ENCODE assay signal across 9 cellular contexts in the genomic region with DNA sequence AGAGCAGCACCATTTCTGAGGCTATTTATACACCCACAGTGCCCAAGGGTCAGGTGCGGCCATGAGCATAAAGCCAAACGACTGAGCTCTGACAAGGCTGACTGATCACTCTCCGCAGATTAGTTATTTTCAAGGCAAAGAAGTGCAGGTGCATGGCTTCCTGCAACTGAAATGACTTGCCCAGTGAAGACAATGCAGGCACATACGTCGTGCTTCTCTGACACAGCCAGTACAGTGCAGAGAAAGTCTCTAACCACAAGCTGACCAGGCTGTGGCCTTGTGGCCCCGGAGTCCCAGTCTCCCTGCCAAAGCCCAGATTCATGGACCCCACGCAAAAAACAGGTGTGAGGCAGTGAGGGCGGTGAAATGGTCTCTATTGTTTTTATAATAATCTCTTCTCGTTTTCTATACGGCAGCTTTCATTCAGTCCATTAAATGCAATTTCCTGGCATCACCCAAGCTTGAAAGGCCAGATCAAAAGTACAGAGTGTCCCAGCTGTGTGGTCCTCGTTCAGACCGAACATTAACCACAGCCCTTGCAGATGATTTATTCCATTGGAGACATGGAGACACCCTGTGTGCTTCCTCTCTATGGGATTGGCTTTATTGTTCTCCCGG.
DNase-seq lines count a peak whose midpoint lies in the region; ATAC-seq, FAIRE-seq and TF ChIP-seq lines count a peak whose summit lies in the region.
"Had no signal": no experiment of that assay in that cellular context is flagged by ENCODE, and none has a peak within 500 bp of the region (broad histone marks: within the 10 kb centered on the region; RNA-seq: fewer than 3 reads in every experiment).

No MANE protein-coding gene starts in this region.

- H3K4me3 ChIP-seq in OCI-LY1 (ENCODE audit: low read depth, low read length, poor library complexity, severe bottlenecking) (peak overlapping the region; percentile 39), SK-N-SH (ENCODE audit: low read depth in 2 of 2, low read length in 1 of 2) (no peak overlapping the region), mammary epithelial cell (replicated peaks in 1 of 3; ENCODE audit: insufficient read depth in 1 of 3, low read depth in 2 of 3, low read length in 3 of 3) (no peak overlapping the region)

- in situ Hi-C loops in ACHN (cut with HindIII; ENCODE audit: low pct_ligation_motif_present, low pct_unique_long_range_greater_than_20kb, low sequenced_read_pairs) (no loop called here), mammary epithelial cell (cut with MboI; ENCODE audit: low sequenced_read_pairs in 2 of 2) (no loop called here)

- no peaks in the 10 kb centered on the region for H3K27me3 ChIP-seq in OCI-LY1 (ENCODE audit: insufficient read depth, low read length)
- no peaks in the 10 kb centered on the region for H3K27me3 ChIP-seq in SK-N-SH (ENCODE audit: insufficient read depth)
- no peaks in the 10 kb centered on the region for H3K27me3 ChIP-seq in mammary epithelial cell (ENCODE audit: insufficient read depth, low read length)

- peak overlapping the region; percentile 62 for H3K9ac ChIP-seq in OCI-LY1 (ENCODE audit: low read length)
- H3K9ac ChIP-seq in SK-N-SH, result no peak overlapping the region
- H3K9ac ChIP-seq in mammary epithelial cell (ENCODE audit: insufficient read depth, low read length), result no peak overlapping the region

- no peak for TF ChIP-seq EP300 in SK-N-SH (IDR thresholded peaks at IDR 0.05; ENCODE audit: borderline replicate concordance in 1 of 2, low read depth in 1 of 2, low read length in 1 of 2)

- H3F3A ChIP-seq in OCI-LY1 (ENCODE audit: insufficient read depth, low read length) (peaks cover 5% of the 10 kb centered on the region; the same call in 1 of the 2 replicates), SK-N-SH (replicated peaks; ENCODE audit: insufficient read depth) (no peaks in the 10 kb centered on the region)

- dilution Hi-C loops in mammary epithelial cell (cut with HindIII; ENCODE audit: low sequenced_read_pairs), result no loop called here

- H3K36me3 ChIP-seq in OCI-LY1 (ENCODE audit: insufficient read depth, low read length) (no peaks in the 10 kb centered on the region), SK-N-SH (replicated peaks in 1 of 2; ENCODE audit: control insufficient read depth in 1 of 2, insufficient read depth in 2 of 2, low read length in 1 of 2) (peaks cover 0 to 3% of the 10 kb centered on the region in 2 experiments), mammary epithelial cell (ENCODE audit: insufficient read depth, low read length) (no peaks in the 10 kb centered on the region)

- H3K4me1 ChIP-seq in OCI-LY1 (ENCODE audit: insufficient read depth, low read length, severe bottlenecking) (peaks cover 100% of the 10 kb centered on the region), SK-N-SH (ENCODE audit: control insufficient read depth in 1 of 2, insufficient read depth in 2 of 2, low read depth in 1 of 2, low read length in 1 of 2) (no peaks in the 10 kb centered on the region; a peak in 1 of 4 replicates), mammary epithelial cell (ENCODE audit: insufficient read depth, low read length) (no peaks in the 10 kb centered on the region)

- BruUV-seq in mammary epithelial cell (replicated peaks; lab: Mats Ljungman, UMichigan), result no TSS peak

- no peak overlapping the region for H3K4me3 Mint-ChIP-seq in activated CD4-positive, alpha-beta memory T cell treated with anti-CD3 and anti-CD28 coated beads, Interleukin-2, amount 10 ng/mL, durations not matched to agents 7 days and 5 days

- H2AFZ ChIP-seq in OCI-LY1 (ENCODE audit: low read length) (no peak overlapping the region), SK-N-SH (ENCODE audit: low read depth) (no peak overlapping the region), mammary epithelial cell (ENCODE audit: low read depth, low read length) (no peak overlapping the region)

- H3K79me2 ChIP-seq in OCI-LY1 (ENCODE audit: insufficient read depth, low read length), result no peaks in the 10 kb centered on the region
- no peaks in the 10 kb centered on the region for H3K79me2 ChIP-seq in SK-N-SH (ENCODE audit: insufficient read depth)
- no peaks in the 10 kb centered on the region for H3K79me2 ChIP-seq in mammary epithelial cell (ENCODE audit: insufficient read depth, low read length)

- peaks cover 10% of the 10 kb centered on the region for H3K36me3 Mint-ChIP-seq in activated CD4-positive, alpha-beta memory T cell treated with anti-CD3 and anti-CD28 coated beads, Interleukin-2, amount 10 ng/mL, durations not matched to agents 7 days and 5 days (ENCODE audit: low read depth)

- H3K4me1 Mint-ChIP-seq in activated CD4-positive, alpha-beta memory T cell treated with anti-CD3 and anti-CD28 coated beads, Interleukin-2, amount 10 ng/mL, durations not matched to agents 7 days and 5 days, result peaks cover 22% of the 10 kb centered on the region

- DNase-seq in ACHN (peak; percentile 50), GM19239 (ENCODE audit: insufficient read length, low spot score) (peak; percentile 54), SK-N-SH (no peak), mammary epithelial cell (no peak)
- DNase-seq in central memory CD4-positive, alpha-beta T cell, result no peak
- no peak for DNase-seq in activated CD4-positive, alpha-beta memory T cell treated with anti-CD3 and anti-CD28 coated beads, Interleukin-2, amount 10 ng/mL, durations not matched to agents 7 days and 5 days

- intact Hi-C loops in mammary epithelial cell (cut with micrococcal nuclease), result no loop called here

- CTCF ChIA-PET in activated CD4-positive, alpha-beta memory T cell treated with anti-CD3 and anti-CD28 coated beads, Interleukin-2, amount 10 ng/mL, durations not matched to agents 7 days and 5 days (lab: Charles Lee), result no interaction called here
- CTCF ChIA-PET in SK-N-SH (lab: Yijun Ruan, JAX) (interaction anchor here (1.2 kb wide), 1 partner anchor 39 kb away, joined by 6 read pairs; no protein-coding TSS in a partner anchor), mammary epithelial cell (lab: Charles Lee; ENCODE audit: low non-redundant PET) (no interaction called here)

- POLR2A ChIA-PET in activated CD4-positive, alpha-beta memory T cell treated with anti-CD3 and anti-CD28 coated beads, Interleukin-2, amount 10 ng/mL, durations not matched to agents 7 days and 5 days (lab: Charles Lee), result interaction anchor here (0.6 kb wide), 1 partner anchor 310 kb away, joined by 3 read pairs; no protein-coding TSS in a partner anchor
- POLR2A ChIA-PET in SK-N-SH (lab: Yijun Ruan, JAX), result no interaction called here

- H3K9me3 ChIP-seq in OCI-LY1 (ENCODE audit: low read length) (no peaks in the 10 kb centered on the region), SK-N-SH (no peaks in the 10 kb centered on the region), mammary epithelial cell (replicated peaks; ENCODE audit: insufficient read depth, low read length) (no peaks in the 10 kb centered on the region)

- TF ChIP-seq RAD21 in SK-N-SH (IDR thresholded peaks at IDR 0.05; ENCODE audit: low read length), result no peak

- H3K9me3 Mint-ChIP-seq in activated CD4-positive, alpha-beta memory T cell treated with anti-CD3 and anti-CD28 coated beads, Interleukin-2, amount 10 ng/mL, durations not matched to agents 7 days and 5 days, result peaks cover 8% of the 10 kb centered on the region

- H3K9me2 ChIP-seq in OCI-LY1 (ENCODE audit: low read depth, low read length) (no peaks in the 10 kb centered on the region), SK-N-SH (no peaks in the 10 kb centered on the region)

- H3K27me3 Mint-ChIP-seq in activated CD4-positive, alpha-beta memory T cell treated with anti-CD3 and anti-CD28 coated beads, Interleukin-2, amount 10 ng/mL, durations not matched to agents 7 days and 5 days, result peaks cover 5% of the 10 kb centered on the region

- H3K27ac Mint-ChIP-seq in activated CD4-positive, alpha-beta memory T cell treated with anti-CD3 and anti-CD28 coated beads, Interleukin-2, amount 10 ng/mL, durations not matched to agents 7 days and 5 days, result no peak overlapping the region

- H3K27ac ChIP-seq in OCI-LY1 (ENCODE audit: low read depth, low read length, poor library complexity, severe bottlenecking) (peak overlapping the region; percentile 99), SK-N-SH (ENCODE audit: low read depth in 2 of 2, low read length in 1 of 2) (no peak overlapping the region), mammary epithelial cell (ENCODE audit: insufficient read depth, low read depth, low read length) (no peak overlapping the region)

- TF ChIP-seq CTCF in OCI-LY1 (IDR thresholded peaks at IDR 0.05; ENCODE audit: low read length) (no peak), SK-N-SH (IDR thresholded peaks at IDR 0.05) (no peak), mammary epithelial cell (conservative IDR thresholded peaks at IDR 0.05 in 1 of 2, IDR thresholded peaks at IDR 0.05 in 1 of 2; ENCODE audit: extremely low read depth in 1 of 2, insufficient read depth in 1 of 2, low read depth in 1 of 2, low read length in 2 of 2) (no peak)

- WGBS in SK-N-SH (ENCODE audit: low lambda C conversion rate), result 75% methylated on average over 13 of the region's 13 CpGs
- 75% methylated on average over 13 of the region's 13 CpGs for WGBS in mammary epithelial cell (ENCODE audit: low coverage, missing lambda C conversion rate)

- FAIRE-seq in GM19239 (lab: Jason Lieb, UNC), result peak; percentile 99
- FAIRE-seq: islet of Langerhans had no signal

- H3K4me2 ChIP-seq in OCI-LY1 (ENCODE audit: low read length), result peak overlapping the region; percentile 63
- H3K4me2 ChIP-seq in SK-N-SH, result no peak overlapping the region
- no peak overlapping the region for H3K4me2 ChIP-seq in mammary epithelial cell (ENCODE audit: insufficient read depth, low read depth, low read length)

- ATAC-seq in HG03066 (IDR thresholded peaks at IDR 0.05; ENCODE audit: low read depth, unreplicated experiment), result peak; percentile 91

- H4K20me1 ChIP-seq in OCI-LY1 (ENCODE audit: insufficient read depth, low read length), result no peaks in the 10 kb centered on the region
- H4K20me1 ChIP-seq in SK-N-SH (ENCODE audit: insufficient read depth), result no peaks in the 10 kb centered on the region
- H4K20me1 ChIP-seq in mammary epithelial cell (ENCODE audit: insufficient read depth, low read length), result no peaks in the 10 kb centered on the region

TF ChIP-seq in SK-N-SH, 30 proteins besides CTCF, POLR2A, EP300 and RAD21 (continues in another document):
- TF ChIP-seq YY1 (IDR thresholded peaks at IDR 0.05; ENCODE audit: low read depth) (no peak), TAF1 (IDR thresholded peaks at IDR 0.05; ENCODE audit: borderline replicate concordance, low read depth, low read length) (no peak), TCF12 (IDR thresholded peaks at IDR 0.05) (no peak), NFIC (IDR thresholded peaks at IDR 0.05; ENCODE audit: borderline replicate concordance) (no peak)
- TF ChIP-seq, protein P1, sequence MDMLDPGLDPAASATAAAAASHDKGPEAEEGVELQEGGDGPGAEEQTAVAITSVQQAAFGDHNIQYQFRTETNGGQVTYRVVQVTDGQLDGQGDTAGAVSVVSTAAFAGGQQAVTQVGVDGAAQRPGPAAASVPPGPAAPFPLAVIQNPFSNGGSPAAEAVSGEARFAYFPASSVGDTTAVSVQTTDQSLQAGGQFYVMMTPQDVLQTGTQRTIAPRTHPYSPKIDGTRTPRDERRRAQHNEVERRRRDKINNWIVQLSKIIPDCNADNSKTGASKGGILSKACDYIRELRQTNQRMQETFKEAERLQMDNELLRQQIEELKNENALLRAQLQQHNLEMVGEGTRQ (IDR thresholded peaks at IDR 0.05; ENCODE audit: borderline replicate concordance, low read depth, low read length), result no peak

Comparison
In these comparisons a context has a peak if more than half of its experiments do, and no peak if none do; other contexts are left out.
1. DNase-seq: peak in ACHN (single experiment) and GM19239 (single experiment); none in central memory CD4-positive, alpha-beta T cell (single experiment), activated CD4-positive, alpha-beta memory T cell treated with anti-CD3 and anti-CD28 coated beads, Interleukin-2, amount 10 ng/mL, durations not matched to agents 7 days and 5 days (single experiment), SK-N-SH (single experiment) and mammary epithelial cell (single experiment).